Comparison of ENCODE assay signal across 11 cellular contexts in genomic region chr5:9774472-9775079, GRCh38.
A peak's percentile ranks its signal among the peaks of the same experiment; 100 is the strongest.
DNase-seq lines count a peak whose midpoint lies in the region; ATAC-seq and TF ChIP-seq lines count a peak whose summit lies in the region.
"Had no signal": no experiment of that assay in that cellular context is flagged by ENCODE, and none has a peak within 500 bp of the region (broad histone marks: within the 10 kb centered on the region; RNA-seq: fewer than 3 reads in every experiment).

No MANE protein-coding gene starts in this region.

- peaks cover 47% of the 10 kb centered on the region for H3K9me3 Mint-ChIP-seq in mesothelial cell of epicardium
- H3K9me3 Mint-ChIP-seq: activated CD4-positive, alpha-beta T cell treated with anti-CD3 and anti-CD28 coated beads, Interleukin-2, amount 10 ng/mL, durations not matched to agents 24 days and 14 days had no signal

- H3K36me3 Mint-ChIP-seq in mesothelial cell of epicardium = no peaks in the 10 kb centered on the region

- DNase-seq in GM12865 (ENCODE audit: low read depth) (peak; percentile 15), NCI-H226 (peak; percentile 71), fibroblast of gingiva (ENCODE audit: low read depth) (peak; percentile 54), putamen (ENCODE audit: low spot score) (peak; percentile 11), mesothelial cell of epicardium (ENCODE audit: low spot score in 2 of 2, unreplicated experiment in 2 of 2) (no peak), AG08395 (ENCODE audit: low spot score) (no peak)
- DNase-seq: activated CD4-positive, alpha-beta T cell treated with anti-CD3 and anti-CD28 coated beads, Interleukin-2, amount 10 ng/mL, durations not matched to agents 24 days and 14 days; left colon; NCI-H1694 treated with DMSO at 0.1 percent for 48 hours; retina had no signal

- no peaks in the 10 kb centered on the region for H3K27me3 Mint-ChIP-seq in mesothelial cell of epicardium (ENCODE audit: low read depth)
- H3K27me3 Mint-ChIP-seq: activated CD4-positive, alpha-beta T cell treated with anti-CD3 and anti-CD28 coated beads, Interleukin-2, amount 10 ng/mL, durations not matched to agents 24 days and 14 days had no signal

- ATAC-seq in GM18868 (IDR thresholded peaks at IDR 0.05; ENCODE audit: unreplicated experiment) = no peak
- ATAC-seq: left colon had no signal

- H3K4me3 Mint-ChIP-seq in mesothelial cell of epicardium = no peak overlapping the region
- H3K4me3 Mint-ChIP-seq: activated CD4-positive, alpha-beta T cell treated with anti-CD3 and anti-CD28 coated beads, Interleukin-2, amount 10 ng/mL, durations not matched to agents 24 days and 14 days had no signal

- no peak overlapping the region for H3K27ac Mint-ChIP-seq in mesothelial cell of epicardium
- H3K27ac Mint-ChIP-seq: activated CD4-positive, alpha-beta T cell treated with anti-CD3 and anti-CD28 coated beads, Interleukin-2, amount 10 ng/mL, durations not matched to agents 24 days and 14 days had no signal

- no peaks in the 10 kb centered on the region for H3K4me1 Mint-ChIP-seq in mesothelial cell of epicardium
- H3K4me1 Mint-ChIP-seq: activated CD4-positive, alpha-beta T cell treated with anti-CD3 and anti-CD28 coated beads, Interleukin-2, amount 10 ng/mL, durations not matched to agents 24 days and 14 days had no signal

- TF ChIP-seq CTCF in GM12865 (IDR thresholded peaks at IDR 0.05; ENCODE audit: insufficient read depth, low read depth, low read length, missing control alignments) (peak; percentile 14), mesothelial cell of epicardium (IDR thresholded peaks at IDR 0.05; ENCODE audit: unreplicated experiment) (no peak)

- no peak overlapping the region for H3K4me3 ChIP-seq in GM12865 (ENCODE audit: low read depth, low read length)

Comparison
In these comparisons a context has a peak if more than half of its experiments do, and no peak if none do; other contexts are left out.
1. DNase-seq: peak in GM12865 (single experiment), NCI-H226 (single experiment), fibroblast of gingiva (single experiment) and putamen (single experiment); none in mesothelial cell of epicardium (0 of 2) and AG08395 (single experiment).